Comparison of ENCODE assay signal across 20 cellular contexts in genomic region chr17:66443601-66444000, GRCh38.
DNase-seq lines count a peak whose midpoint lies in the region; TF ChIP-seq lines count a peak whose summit lies in the region.
"Had no signal": no experiment of that assay in that cellular context is flagged by ENCODE, and none has a peak within 500 bp of the region (broad histone marks: within the 10 kb centered on the region; RNA-seq: fewer than 3 reads in every experiment).

No MANE protein-coding gene starts in this region.

- TF ChIP-seq CTCF in OCI-LY1 (IDR thresholded peaks at IDR 0.05; ENCODE audit: low read length) (no peak), MM.1S (IDR thresholded peaks at IDR 0.05; ENCODE audit: low read length) (no peak)

- no peaks in the 10 kb centered on the region for H3K27me3 Mint-ChIP-seq in activated naive CD8-positive, alpha-beta T cell
- H3K27me3 Mint-ChIP-seq in activated naive CD8-positive, alpha-beta T cell treated with anti-CD3 and anti-CD28 coated beads for 36 hours, result no peaks in the 10 kb centered on the region
- H3K27me3 Mint-ChIP-seq: CD8-positive, alpha-beta memory T cell had no signal

- DNase-seq in activated naive CD8-positive, alpha-beta T cell treated with anti-CD3 and anti-CD28 coated beads for 36 hours, result no peak
- peak; percentile 77 for DNase-seq in astrocyte of the hippocampus (ENCODE audit: low read depth, low spot score)
- no peak for DNase-seq in MM.1S
- DNase-seq in RPMI8226, result no peak
- DNase-seq in AG20443 (ENCODE audit: low spot score), result no peak
- DNase-seq: AML-193; CD8-positive, alpha-beta memory T cell; DMS79 treated with DMSO at 0.1 percent for 48 hours; NCI-H1092 treated with DMSO at 0.1 percent for 48 hours; NCI-H1436; NCI-H187; NCI-H2081 treated with DMSO at 0.1 percent for 48 hours; NCI-H2171; NCI-H345; PC-9; Right ventricle myocardium superior had no signal

- H3K9me3 ChIP-seq in OCI-LY1 (ENCODE audit: low read length) (peaks cover 9% of the 10 kb centered on the region), MM.1S (replicated peaks; ENCODE audit: insufficient read depth, low read length) (no peaks in the 10 kb centered on the region)

- H3K36me3 Mint-ChIP-seq in activated naive CD8-positive, alpha-beta T cell, result peaks cover 16% of the 10 kb centered on the region
- peaks cover 54% of the 10 kb centered on the region for H3K36me3 Mint-ChIP-seq in activated naive CD8-positive, alpha-beta T cell treated with anti-CD3 and anti-CD28 coated beads for 36 hours
- H3K36me3 Mint-ChIP-seq: IgD-negative memory B cell had no signal

- H3K27ac Mint-ChIP-seq in activated naive CD8-positive, alpha-beta T cell, result peak overlapping the region; percentile 34
- H3K27ac Mint-ChIP-seq in activated naive CD8-positive, alpha-beta T cell treated with anti-CD3 and anti-CD28 coated beads for 36 hours, result no peak overlapping the region
- H3K27ac Mint-ChIP-seq: IgD-negative memory B cell had no signal

- H3F3A ChIP-seq in OCI-LY1 (ENCODE audit: insufficient read depth, low read length), result peaks cover 3% of the 10 kb centered on the region; the same call in 1 of the 2 replicates
- H3F3A ChIP-seq in MM.1S (ENCODE audit: insufficient read depth, low read length), result peaks cover 24% of the 10 kb centered on the region

- peaks cover 78% of the 10 kb centered on the region for H3K4me1 Mint-ChIP-seq in activated naive CD8-positive, alpha-beta T cell (ENCODE audit: low read depth)
- peaks cover 54% of the 10 kb centered on the region for H3K4me1 Mint-ChIP-seq in activated naive CD8-positive, alpha-beta T cell treated with anti-CD3 and anti-CD28 coated beads for 36 hours

- H3K4me3 Mint-ChIP-seq in activated naive CD8-positive, alpha-beta T cell, result no peak overlapping the region
- H3K4me3 Mint-ChIP-seq in activated naive CD8-positive, alpha-beta T cell treated with anti-CD3 and anti-CD28 coated beads for 36 hours, result no peak overlapping the region
- H3K4me3 Mint-ChIP-seq: CD14-positive monocyte; CD8-positive, alpha-beta memory T cell had no signal

- H3K9ac ChIP-seq in OCI-LY1 (ENCODE audit: low read length) (no peak overlapping the region), MM.1S (ENCODE audit: low read length) (no peak overlapping the region)

- H3K27me3 ChIP-seq in OCI-LY1 (ENCODE audit: insufficient read depth, low read length), result no peaks in the 10 kb centered on the region
- H3K27me3 ChIP-seq in MM.1S (replicated peaks; ENCODE audit: insufficient read depth, low read length), result no peaks in the 10 kb centered on the region

- no peaks in the 10 kb centered on the region; the same call in 1 of the 2 replicates for H3K79me2 ChIP-seq in OCI-LY1 (ENCODE audit: insufficient read depth, low read length)
- H3K79me2 ChIP-seq in MM.1S (ENCODE audit: low read length), result peaks cover 43% of the 10 kb centered on the region

- H3K4me1 ChIP-seq in OCI-LY1 (ENCODE audit: insufficient read depth, low read length, severe bottlenecking), result peaks cover 77% of the 10 kb centered on the region
- peaks cover 54% of the 10 kb centered on the region for H3K4me1 ChIP-seq in MM.1S (ENCODE audit: low read length)

- H4K20me1 ChIP-seq in OCI-LY1 (ENCODE audit: insufficient read depth, low read length) (no peaks in the 10 kb centered on the region), MM.1S (ENCODE audit: insufficient read depth, low read length) (no peaks in the 10 kb centered on the region)

- H3K9me2 ChIP-seq in OCI-LY1 (ENCODE audit: low read depth, low read length) (no peaks in the 10 kb centered on the region), MM.1S (replicated peaks; ENCODE audit: insufficient read depth, low read length) (no peaks in the 10 kb centered on the region)

- H3K36me3 ChIP-seq in OCI-LY1 (ENCODE audit: insufficient read depth, low read length) (peaks cover 30% of the 10 kb centered on the region), MM.1S (replicated peaks; ENCODE audit: insufficient read depth, low read length) (no peaks in the 10 kb centered on the region)

- peak overlapping the region; percentile 12; the same call in 1 of the 2 replicates for H3K4me2 ChIP-seq in OCI-LY1 (ENCODE audit: low read length)
- H3K4me2 ChIP-seq in MM.1S (ENCODE audit: low read depth, low read length), result no peak overlapping the region
- H3K4me2 ChIP-seq: PC-9 had no signal

- H3K9me3 Mint-ChIP-seq in activated naive CD8-positive, alpha-beta T cell (ENCODE audit: low read depth), result no peaks in the 10 kb centered on the region
- peaks cover 4% of the 10 kb centered on the region for H3K9me3 Mint-ChIP-seq in activated naive CD8-positive, alpha-beta T cell treated with anti-CD3 and anti-CD28 coated beads for 36 hours
- H3K9me3 Mint-ChIP-seq: CD8-positive, alpha-beta memory T cell; IgD-negative memory B cell had no signal

- no peak overlapping the region for H3K4me3 ChIP-seq in OCI-LY1 (ENCODE audit: low read depth, low read length, poor library complexity, severe bottlenecking)
- no peak overlapping the region for H3K4me3 ChIP-seq in MM.1S (ENCODE audit: low read length)
- H3K4me3 ChIP-seq: PC-9 had no signal

- H2AFZ ChIP-seq in OCI-LY1 (ENCODE audit: low read length) (no peak overlapping the region), MM.1S (ENCODE audit: low read length) (no peak overlapping the region)
- H2AFZ ChIP-seq: PC-9 had no signal

- H3K27ac ChIP-seq in OCI-LY1 (ENCODE audit: low read depth, low read length, poor library complexity, severe bottlenecking), result peak overlapping the region; percentile 95
- no peak overlapping the region for H3K27ac ChIP-seq in MM.1S (ENCODE audit: low read length)
- H3K27ac ChIP-seq: PC-9 had no signal
